1 cellular context compared by ENCODE assay signal in genomic region chrX:17829526-17829925, GRCh38.
TF ChIP-seq lines count a peak whose summit lies in the region.

No MANE protein-coding gene starts in this region.

TF ChIP-seq in H1, 55 proteins besides CTCF, POLR2A, EP300 and RAD21:
- TF ChIP-seq BCL11A (IDR thresholded peaks at IDR 0.05; ENCODE audit: low read depth in 2 of 2, low read length in 2 of 2) (no peak), CBX5 (IDR thresholded peaks at IDR 0.05; ENCODE audit: low read depth, low read length) (no peak), KDM4A (IDR thresholded peaks at IDR 0.05; ENCODE audit: low read depth, low read length, severe bottlenecking) (no peak), POLR2AphosphoS5 (IDR thresholded peaks at IDR 0.05; ENCODE audit: low read depth, low read length) (no peak), CBX8 (IDR thresholded peaks at IDR 0.05; ENCODE audit: borderline replicate concordance, low read depth, low read length) (no peak), SP4 (IDR thresholded peaks at IDR 0.05; ENCODE audit: low read length) (no peak), PHF8 (conservative IDR thresholded peaks at IDR 0.05; ENCODE audit: low read depth, low read length) (no peak)
